Comparison of ENCODE assay signal across 15 cellular contexts in genomic region chr6:2949536-2950083, GRCh38. TPM values are rescaled to one million over a fixed set of nuclear protein-coding genes. Genes with fewer than 3 reads are reported as not detected.
DNase-seq lines count a peak whose midpoint lies in the region; ATAC-seq and TF ChIP-seq lines count a peak whose summit lies in the region.
"Had no signal": no experiment of that assay in that cellular context is flagged by ENCODE, and none has a peak within 500 bp of the region (broad histone marks: within the 10 kb centered on the region; RNA-seq: fewer than 3 reads in every experiment).

No MANE protein-coding gene starts in this region.

- TF ChIP-seq EP300 in upper lobe of left lung (IDR thresholded peaks at IDR 0.05): no peak

- peaks cover 30% of the 10 kb centered on the region for H3K36me3 Mint-ChIP-seq in CD4-positive, CD25-positive, alpha-beta regulatory T cell
- H3K36me3 Mint-ChIP-seq in activated CD8-positive, alpha-beta memory T cell treated with anti-CD3 and anti-CD28 coated beads, Interleukin-2, amount 10 ng/mL, durations not matched to agents 7 days and 5 days: peaks cover 19% of the 10 kb centered on the region
- H3K36me3 Mint-ChIP-seq in nephron progenitor cell (ENCODE audit: low read depth): peaks cover 16% of the 10 kb centered on the region
- peaks cover 21% of the 10 kb centered on the region for H3K36me3 Mint-ChIP-seq in activated CD4-positive, alpha-beta T cell treated with anti-CD3 and anti-CD28 coated beads, Interleukin-2, amount 10 ng/mL, durations not matched to agents 24 days and 14 days (ENCODE audit: low read depth)

- no peaks in the 10 kb centered on the region for H3K27me3 ChIP-seq in CD4-positive, CD25-positive, alpha-beta regulatory T cell (ENCODE audit: control insufficient read depth, insufficient read depth, low read length)
- H3K27me3 ChIP-seq in heart right ventricle (no peaks in the 10 kb centered on the region), upper lobe of left lung (no peaks in the 10 kb centered on the region)

- H3K36me3 ChIP-seq in CD4-positive, CD25-positive, alpha-beta regulatory T cell (ENCODE audit: control insufficient read depth, insufficient read depth, low read length): no peaks in the 10 kb centered on the region
- H3K36me3 ChIP-seq in heart right ventricle (peaks cover 0 to 80% (median 24%) of the 10 kb centered on the region in 9 donors), upper lobe of left lung (peaks cover 14 to 55% (median 20%) of the 10 kb centered on the region in 4 donors)

- 50 to 58% methylated on average over 6 of the region's 6 CpGs for WGBS in heart right ventricle, 2 donors
- WGBS in upper lobe of left lung, 2 donors: 86 to 88% methylated on average over 5 to 6 of the region's 6 CpGs

- no peaks in the 10 kb centered on the region for H3K9me3 ChIP-seq in CD4-positive, CD25-positive, alpha-beta regulatory T cell (ENCODE audit: control insufficient read depth in 2 of 2, low read length in 2 of 2)
- no peaks in the 10 kb centered on the region for H3K9me3 ChIP-seq in heart right ventricle
- no peaks in the 10 kb centered on the region for H3K9me3 ChIP-seq in upper lobe of left lung
- H3K9me3 ChIP-seq: A549 had no signal

- no peak overlapping the region for H3K4me3 Mint-ChIP-seq in CD4-positive, CD25-positive, alpha-beta regulatory T cell
- no peak overlapping the region for H3K4me3 Mint-ChIP-seq in activated CD8-positive, alpha-beta memory T cell treated with anti-CD3 and anti-CD28 coated beads, Interleukin-2, amount 10 ng/mL, durations not matched to agents 7 days and 5 days
- H3K4me3 Mint-ChIP-seq in nephron progenitor cell: no peak overlapping the region
- H3K4me3 Mint-ChIP-seq in activated CD4-positive, alpha-beta T cell treated with anti-CD3 and anti-CD28 coated beads, Interleukin-2, amount 10 ng/mL, durations not matched to agents 24 days and 14 days: no peak overlapping the region
- H3K4me3 Mint-ChIP-seq: CD14-positive monocyte had no signal

- no peak for DNase-seq in CD4-positive, CD25-positive, alpha-beta regulatory T cell
- peak; percentile 27 for DNase-seq in activated CD8-positive, alpha-beta memory T cell treated with anti-CD3 and anti-CD28 coated beads, Interleukin-2, amount 10 ng/mL, durations not matched to agents 7 days and 5 days
- DNase-seq in heart right ventricle (no peak), nephron progenitor cell (no peak), upper lobe of left lung (no peak)
- DNase-seq in activated CD4-positive, alpha-beta T cell treated with anti-CD3 and anti-CD28 coated beads for 48 hours: no peak
- no peak for DNase-seq in activated CD4-positive, alpha-beta T cell treated with anti-CD3 and anti-CD28 coated beads, Interleukin-2, amount 10 ng/mL, durations not matched to agents 24 days and 14 days
- DNase-seq: DMS79 treated with DMSO at 0.1 percent for 48 hours, GOT3, MV-4-11, NCI-H1417 treated with DMSO at 0.1 percent for 48 hours, NCI-H2029 treated with DMSO at 0.1 percent for 48 hours, NCI-H510A treated with DMSO at 0.1 percent for 48 hours had no signal

- TF ChIP-seq CTCF in heart right ventricle (IDR thresholded peaks at IDR 0.05) (no peak), nephron progenitor cell (IDR thresholded peaks at IDR 0.05) (no peak), upper lobe of left lung (IDR thresholded peaks at IDR 0.05) (no peak)

- no peak for ATAC-seq in CD4-positive, CD25-positive, alpha-beta regulatory T cell (ENCODE audit: low read depth in 2 of 2)
- ATAC-seq in activated CD8-positive, alpha-beta memory T cell treated with anti-CD3 and anti-CD28 coated beads, Interleukin-2, amount 10 ng/mL, durations not matched to agents 7 days and 5 days: no peak
- ATAC-seq in heart right ventricle (peak in 4 of 8 donors; percentile 11 to 69 (median 46)), upper lobe of left lung (ENCODE audit: low FRiP score in 2 of 2) (no peak)
- ATAC-seq: A549 had no signal

- H3K9me3 Mint-ChIP-seq in CD4-positive, CD25-positive, alpha-beta regulatory T cell: no peaks in the 10 kb centered on the region
- H3K9me3 Mint-ChIP-seq in activated CD8-positive, alpha-beta memory T cell treated with anti-CD3 and anti-CD28 coated beads, Interleukin-2, amount 10 ng/mL, durations not matched to agents 7 days and 5 days (ENCODE audit: low read depth): no peaks in the 10 kb centered on the region
- no peaks in the 10 kb centered on the region for H3K9me3 Mint-ChIP-seq in nephron progenitor cell
- no peaks in the 10 kb centered on the region for H3K9me3 Mint-ChIP-seq in activated CD4-positive, alpha-beta T cell treated with anti-CD3 and anti-CD28 coated beads, Interleukin-2, amount 10 ng/mL, durations not matched to agents 24 days and 14 days

- no peak overlapping the region for H3K27ac ChIP-seq in CD4-positive, CD25-positive, alpha-beta regulatory T cell (ENCODE audit: insufficient read depth, low read length, poor library complexity, severe bottlenecking)
- H3K27ac ChIP-seq in heart right ventricle (peak overlapping the region; percentile 38 to 82 (median 62)), upper lobe of left lung (peak overlapping the region in 1 of 4 donors; percentile 31)
- H3K27ac ChIP-seq: A549 had no signal

- CTCF ChIA-PET in activated CD8-positive, alpha-beta memory T cell treated with anti-CD3 and anti-CD28 coated beads, Interleukin-2, amount 10 ng/mL, durations not matched to agents 7 days and 5 days (lab: Charles Lee): interaction anchor here (4.1 kb wide), 1 partner anchor 39 kb away, joined by 41 read pairs; no protein-coding TSS in a partner anchor

- peaks cover 38% of the 10 kb centered on the region for H3K27me3 Mint-ChIP-seq in CD4-positive, CD25-positive, alpha-beta regulatory T cell
- peaks cover 8% of the 10 kb centered on the region for H3K27me3 Mint-ChIP-seq in activated CD8-positive, alpha-beta memory T cell treated with anti-CD3 and anti-CD28 coated beads, Interleukin-2, amount 10 ng/mL, durations not matched to agents 7 days and 5 days
- peaks cover 6% of the 10 kb centered on the region for H3K27me3 Mint-ChIP-seq in nephron progenitor cell (ENCODE audit: low read depth, poor library complexity)
- H3K27me3 Mint-ChIP-seq in activated CD4-positive, alpha-beta T cell treated with anti-CD3 and anti-CD28 coated beads, Interleukin-2, amount 10 ng/mL, durations not matched to agents 24 days and 14 days: peaks cover 9% of the 10 kb centered on the region

- no peak for TF ChIP-seq POLR2A in upper lobe of left lung (IDR thresholded peaks at IDR 0.05)

- peak overlapping the region; percentile 4 to 79 (median 18) for H3K27ac Mint-ChIP-seq in CD4-positive, CD25-positive, alpha-beta regulatory T cell
- H3K27ac Mint-ChIP-seq in activated CD8-positive, alpha-beta memory T cell treated with anti-CD3 and anti-CD28 coated beads, Interleukin-2, amount 10 ng/mL, durations not matched to agents 7 days and 5 days: no peak overlapping the region
- H3K27ac Mint-ChIP-seq in nephron progenitor cell: peak overlapping the region; percentile 43
- H3K27ac Mint-ChIP-seq in activated CD4-positive, alpha-beta T cell treated with anti-CD3 and anti-CD28 coated beads, Interleukin-2, amount 10 ng/mL, durations not matched to agents 24 days and 14 days: no peak overlapping the region

- intact Hi-C loops in heart right ventricle (cut with DNase I): loop anchor here in 4 of 10 donors (5.0 kb wide), 1 partner anchor 38 kb away; no protein-coding TSS in a partner anchor
- intact Hi-C loops in activated CD4-positive, alpha-beta T cell treated with anti-CD3 and anti-CD28 coated beads, Interleukin-2, amount 10 ng/mL, durations not matched to agents 24 days and 14 days (cut with micrococcal nuclease): no loop called here

- H3K4me3 ChIP-seq in CD4-positive, CD25-positive, alpha-beta regulatory T cell (ENCODE audit: low read depth, low read length): no peak overlapping the region
- H3K4me3 ChIP-seq in heart right ventricle (no peak overlapping the region), upper lobe of left lung (no peak overlapping the region)
- H3K4me3 ChIP-seq: A549 had no signal

- no peaks in the 10 kb centered on the region for H3K4me1 ChIP-seq in CD4-positive, CD25-positive, alpha-beta regulatory T cell (ENCODE audit: control insufficient read depth, insufficient read depth, low read length, poor library complexity, severe bottlenecking)
- H3K4me1 ChIP-seq in heart right ventricle (peaks cover 0 to 62% (median 22%) of the 10 kb centered on the region in 9 donors), upper lobe of left lung (peaks cover 11 to 18% (median 14%) of the 10 kb centered on the region in 4 donors)

- peaks cover 0 to 14% (median 7%) of the 10 kb centered on the region in 4 donors for H3K4me1 Mint-ChIP-seq in CD4-positive, CD25-positive, alpha-beta regulatory T cell
- peaks cover 3% of the 10 kb centered on the region for H3K4me1 Mint-ChIP-seq in activated CD8-positive, alpha-beta memory T cell treated with anti-CD3 and anti-CD28 coated beads, Interleukin-2, amount 10 ng/mL, durations not matched to agents 7 days and 5 days
- peaks cover 52% of the 10 kb centered on the region for H3K4me1 Mint-ChIP-seq in nephron progenitor cell
- peaks cover 9% of the 10 kb centered on the region for H3K4me1 Mint-ChIP-seq in activated CD4-positive, alpha-beta T cell treated with anti-CD3 and anti-CD28 coated beads, Interleukin-2, amount 10 ng/mL, durations not matched to agents 24 days and 14 days

RNA-seq across cellular contexts. Expression of gene SERPINB6, which starts 21.8 kb away (rescaled TPM):
- total RNA-seq in CD4-positive, CD25-positive, alpha-beta regulatory T cell: 3.9 TPM
- 10 to 100 TPM; 17.3 to 79.9 (median 40.7) TPM for polyA plus RNA-seq in CD4-positive, CD25-positive, alpha-beta regulatory T cell
- total RNA-seq in activated CD8-positive, alpha-beta memory T cell treated with anti-CD3 and anti-CD28 coated beads, Interleukin-2, amount 10 ng/mL, durations not matched to agents 7 days and 5 days: 10 to 100 TPM; 55.2 to 56.0 TPM
- total RNA-seq in heart right ventricle (100 to 1,000 TPM; 163 to 261 (median 183) TPM), upper lobe of left lung (100 to 1,000 TPM; 133 to 181 (median 150) TPM)
- 100 to 1,000 TPM; 138 to 153 TPM for polyA plus RNA-seq in heart right ventricle
- total RNA-seq in activated CD4-positive, alpha-beta T cell treated with anti-CD3 and anti-CD28 coated beads, Interleukin-2, amount 10 ng/mL, durations not matched to agents 24 days and 14 days: 33.1 and 36.2 TPM in 2 replicates

RNA-seq across cellular contexts. Expression of gene SERPINB9, which starts 46.5 kb away (rescaled TPM):
- 48.1 TPM for total RNA-seq in CD4-positive, CD25-positive, alpha-beta regulatory T cell
- 10 to 100 TPM; 29.1 to 46.2 (median 37.1) TPM for polyA plus RNA-seq in CD4-positive, CD25-positive, alpha-beta regulatory T cell
- total RNA-seq in activated CD8-positive, alpha-beta memory T cell treated with anti-CD3 and anti-CD28 coated beads, Interleukin-2, amount 10 ng/mL, durations not matched to agents 7 days and 5 days: 10 to 100 TPM; 56.0 to 94.9 TPM
- 10 to 100 TPM in 1 of 10 donors, 1 to 10 TPM in 9; 3.6 to 10.9 (median 4.8) TPM for total RNA-seq in heart right ventricle
- polyA plus RNA-seq in heart right ventricle: 1 to 10 TPM; 2.2 to 3.8 TPM
- 81.3 and 83.8 TPM in 2 replicates for total RNA-seq in activated CD4-positive, alpha-beta T cell treated with anti-CD3 and anti-CD28 coated beads, Interleukin-2, amount 10 ng/mL, durations not matched to agents 24 days and 14 days
- total RNA-seq in upper lobe of left lung: 10 to 100 TPM in 2 of 6 donors, 1 to 10 TPM in 4; 7.7 to 14.0 (median 9.3) TPM

RNA-seq across cellular contexts. Expression of gene NQO2, which starts 50.1 kb away (rescaled TPM):
- total RNA-seq in CD4-positive, CD25-positive, alpha-beta regulatory T cell: 27.4 TPM
- 100 to 1,000 TPM in 1 of 4 donors, 10 to 100 TPM in 3; 57.5 to 109 (median 68.6) TPM for polyA plus RNA-seq in CD4-positive, CD25-positive, alpha-beta regulatory T cell
- total RNA-seq in activated CD8-positive, alpha-beta memory T cell treated with anti-CD3 and anti-CD28 coated beads, Interleukin-2, amount 10 ng/mL, durations not matched to agents 7 days and 5 days: 10 to 100 TPM; 11.9 to 14.5 TPM
- 10 to 100 TPM; 29.5 to 88.4 (median 48.2) TPM for total RNA-seq in heart right ventricle
- 100 to 1,000 TPM in 1 of 2 donors, 10 to 100 TPM in 1; 52.3 to 107 TPM for polyA plus RNA-seq in heart right ventricle
- 29.1 and 34.0 TPM in 2 replicates for total RNA-seq in activated CD4-positive, alpha-beta T cell treated with anti-CD3 and anti-CD28 coated beads, Interleukin-2, amount 10 ng/mL, durations not matched to agents 24 days and 14 days
- 10 to 100 TPM; 10.6 to 34.3 (median 18.6) TPM for total RNA-seq in upper lobe of left lung

Comparison
In these comparisons a context has a peak if more than half of its experiments do, and no peak if none do; other contexts are left out.
1. H3K27ac Mint-ChIP-seq: peak in CD4-positive, CD25-positive, alpha-beta regulatory T cell (3 of 3) and nephron progenitor cell (single experiment); none in activated CD8-positive, alpha-beta memory T cell treated with anti-CD3 and anti-CD28 coated beads, Interleukin-2, amount 10 ng/mL, durations not matched to agents 7 days and 5 days (single experiment) and activated CD4-positive, alpha-beta T cell treated with anti-CD3 and anti-CD28 coated beads, Interleukin-2, amount 10 ng/mL, durations not matched to agents 24 days and 14 days (single experiment).